Comparison of ENCODE assay signal across 1 cellular context in genomic region chr5:172740483-172741205, GRCh38.
TF ChIP-seq lines count a peak whose summit lies in the region.

No MANE protein-coding gene starts in this region.

TF ChIP-seq in HepG2, 621 proteins besides CTCF, POLR2A, EP300 and RAD21 (continued from another document):
- TF ChIP-seq HNRNPL (IDR thresholded peaks at IDR 0.05; ENCODE audit: low read depth, low read length) (peak; percentile 74; the same call in 1 of the 2 replicates), MAFK (conservative IDR thresholded peaks at IDR 0.05 in 1 of 2, IDR thresholded peaks at IDR 0.05 in 1 of 2; ENCODE audit: low read length in 2 of 2) (0 out of 4 replicates have a peak, but pooled peaks of 1 of the 2 experiments have one; percentile 0), TFAP4 (IDR thresholded peaks at IDR 0.05; ENCODE audit: borderline replicate concordance, low read depth) (0 out of 2 replicates have a peak, but pooled peaks have one; percentile 10)
